17 cellular contexts compared by ENCODE assay signal in genomic region chr2:55917117-55917516, GRCh38. TPM values are rescaled to one million over a fixed set of nuclear protein-coding genes. Genes with fewer than 3 reads are reported as not detected.
"Had no signal": no experiment of that assay in that cellular context is flagged by ENCODE, and none has a peak within 500 bp of the region (broad histone marks: within the 10 kb centered on the region; RNA-seq: fewer than 3 reads in every experiment).

No MANE protein-coding gene starts in this region.

- H3K4me3 ChIP-seq: cardiac muscle cell, heart right ventricle, left lung, psoas muscle, sigmoid colon, suprapubic skin, upper lobe of right lung had no signal

- H3K9me3 ChIP-seq: heart right ventricle, left lung, psoas muscle, sigmoid colon, suprapubic skin, upper lobe of right lung had no signal

- H3K4me1 ChIP-seq: psoas muscle, sigmoid colon, upper lobe of right lung had no signal

- DNase-seq: activated CD4-positive, alpha-beta T cell treated with anti-CD3 and anti-CD28 coated beads for 4 hours; activated CD8-positive, alpha-beta memory T cell treated with anti-CD3 and anti-CD28 coated beads, Interleukin-2, amount 50 U/mL, for 48 hours; activated CD8-positive, alpha-beta T cell treated with anti-CD3 and anti-CD28 coated beads, Interleukin-2, amount 10 ng/mL, durations not matched to agents 7 days and 5 days; activated naive CD4-positive, alpha-beta T cell treated with anti-CD3 and anti-CD28 coated beads for 36 hours; heart right ventricle; islet precursor cell; left lung; occipital lobe; psoas muscle; sigmoid colon; stimulated activated CD4-positive, alpha-beta T cell treated with anti-CD3 and anti-CD28 coated beads, Interleukin-12 subunit alpha, Interleukin-12 subunit beta, amount 100 ng/mL, for 4 hours; stimulated activated CD4-positive, alpha-beta T cell treated with anti-CD3 and anti-CD28 coated beads, Interleukin-2, amount 100 ng/mL, for 48 hours; stimulated activated naive CD4-positive, alpha-beta T cell treated with Interleukin-2 at 50 U/mL for 16 hours; upper lobe of right lung had no signal

- ATAC-seq: activated CD8-positive, alpha-beta T cell treated with anti-CD3 and anti-CD28 coated beads, Interleukin-2, amount 10 ng/mL, durations not matched to agents 7 days and 5 days; heart right ventricle; natural killer cell treated with Interleukin-12 subunit alpha and Interleukin-12 subunit beta and Interleukin-15 and Interleukin-18, amount 100 ng/mL, for 72 hours; psoas muscle; upper lobe of right lung had no signal

- H3K36me3 ChIP-seq: cardiac muscle cell, sigmoid colon, suprapubic skin had no signal

- H3K27me3 ChIP-seq: sigmoid colon, suprapubic skin, upper lobe of right lung had no signal

- H3K27ac ChIP-seq: cardiac muscle cell, heart right ventricle, left lung, psoas muscle, sigmoid colon, suprapubic skin, upper lobe of right lung had no signal

RNA-seq across cellular contexts. Expression of gene EFEMP1, which starts 6.5 kb away (rescaled TPM):
- total RNA-seq: activated CD8-positive, alpha-beta T cell treated with anti-CD3 and anti-CD28 coated beads, Interleukin-2, amount 10 ng/mL, durations not matched to agents 7 days and 5 days; activated naive CD4-positive, alpha-beta T cell treated with anti-CD3 and anti-CD28 coated beads for 36 hours; natural killer cell treated with Interleukin-12 subunit alpha and Interleukin-12 subunit beta and Interleukin-15 and Interleukin-18, amount 100 ng/mL, for 72 hours had no signal
